ENCODE assay signal across 18 cellular contexts in the genomic region with DNA sequence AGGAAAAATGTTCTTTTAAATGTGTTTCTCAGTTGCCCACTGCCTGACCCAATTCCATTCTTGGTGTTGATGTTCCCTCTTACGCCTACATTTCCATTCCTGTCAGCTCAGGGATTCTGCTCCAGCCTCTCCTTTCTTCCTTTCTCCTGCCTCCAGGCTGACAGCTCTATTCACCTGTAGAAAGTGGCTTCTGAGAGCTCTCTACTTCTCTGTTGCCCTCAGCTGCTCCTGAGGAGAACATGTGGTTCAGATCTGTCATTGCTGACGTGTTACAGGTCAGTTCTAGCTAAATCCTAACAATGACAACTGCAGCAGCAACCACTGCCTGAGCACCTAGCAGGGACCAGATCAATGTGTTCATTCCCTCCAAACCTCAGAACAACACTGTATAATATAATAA.
"Had no signal": no experiment of that assay in that cellular context is flagged by ENCODE, and none has a peak within 500 bp of the region (broad histone marks: within the 10 kb centered on the region; RNA-seq: fewer than 3 reads in every experiment).

No MANE protein-coding gene starts in this region.

- DNase-seq: cerebellar nuclear complex; cortex of kidney; effector CD4-positive, alpha-beta T cell; natural killer cell; occipital lobe; ovary; right lobe of liver; small intestine; stimulated activated CD4-positive, alpha-beta T cell treated with anti-CD3 and anti-CD28 coated beads, Interleukin-15, amount 100 ng/mL, for 24 hours; stimulated activated CD4-positive, alpha-beta T cell treated with anti-CD3 and anti-CD28 coated beads, Interleukin-2, amount 100 ng/mL, for 48 hours; stimulated activated naive CD4-positive, alpha-beta T cell; stimulated activated naive CD8-positive, alpha-beta T cell treated with anti-CD3 and anti-CD28 coated beads, Interleukin-15, amount 100 ng/mL, for 72 hours; upper lobe of left lung had no signal

- H3K27ac ChIP-seq: heart left ventricle, hepatocyte, ovary, right lobe of liver, tibial nerve, upper lobe of left lung had no signal

- H3K4me3 ChIP-seq: heart left ventricle, hepatocyte, lung, ovary, right lobe of liver, tibial nerve, upper lobe of left lung had no signal

- H3K36me3 ChIP-seq: heart left ventricle, ovary, right lobe of liver, tibial nerve, upper lobe of left lung had no signal

- H3K4me1 ChIP-seq: heart left ventricle, right lobe of liver, tibial nerve, upper lobe of left lung had no signal

- ATAC-seq: heart left ventricle; left lobe of liver; natural killer cell; right lobe of liver; stimulated activated naive CD8-positive, alpha-beta T cell treated with anti-CD3 and anti-CD28 coated beads, Interleukin-15, amount 100 ng/mL, for 72 hours had no signal

- H3K9me3 ChIP-seq: ovary, right lobe of liver had no signal

- H3K27me3 ChIP-seq: heart left ventricle, hepatocyte, ovary, right lobe of liver, tibial nerve, upper lobe of left lung had no signal
